In the genomic region with DNA sequence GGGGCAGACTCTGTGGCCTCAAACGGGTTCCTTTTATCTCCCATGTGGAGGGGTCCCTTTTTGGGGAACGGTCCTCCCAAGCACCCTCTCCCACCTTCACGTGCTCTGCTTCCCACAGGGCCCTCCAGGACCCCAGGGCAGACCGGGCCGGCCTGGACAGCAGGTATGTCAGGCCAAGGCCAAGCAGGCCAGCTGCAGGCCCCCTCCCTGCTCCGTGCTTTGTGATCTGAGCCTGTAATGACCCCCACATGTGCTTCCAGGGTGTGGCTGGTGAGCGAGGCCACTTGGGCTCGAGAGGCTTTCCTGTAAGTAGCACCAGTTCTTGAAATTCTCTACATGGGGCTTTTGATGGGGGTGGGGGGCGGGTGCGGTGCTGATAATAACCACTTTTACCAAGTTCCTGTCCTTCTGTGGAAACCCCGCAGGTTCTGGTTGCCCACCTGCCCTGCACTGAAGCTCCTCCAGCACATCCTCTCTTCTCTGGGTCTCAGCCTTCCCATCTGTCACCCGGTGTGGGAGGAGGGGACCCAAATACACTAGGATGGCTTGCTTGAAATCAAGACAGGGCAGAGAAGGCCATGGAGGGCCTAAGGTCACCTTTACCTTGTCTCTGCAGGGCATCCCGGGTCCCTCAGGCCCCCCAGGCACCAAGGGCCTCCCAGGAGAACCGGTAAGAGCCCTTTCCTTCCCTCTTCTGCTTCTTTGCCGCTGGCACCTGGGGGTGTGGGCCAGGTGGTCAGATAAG, we compare ENCODE assay signal across 21 cellular contexts. TPM values are rescaled to one million over a fixed set of nuclear protein-coding genes. Genes with fewer than 3 reads are reported as not detected.
"Had no signal": no experiment of that assay in that cellular context is flagged by ENCODE, and none has a peak within 500 bp of the region (broad histone marks: within the 10 kb centered on the region; RNA-seq: fewer than 3 reads in every experiment).

No MANE protein-coding gene starts in this region.

- H2AFZ ChIP-seq: hepatocyte had no signal

- H3K4me1 ChIP-seq: spleen, tibial artery had no signal

- ATAC-seq: mucosa of descending colon; naive thymus-derived CD8-positive, alpha-beta T cell; stimulated activated memory B cell treated with anti-CD40 and anti-IgM and Interleukin-4, amounts not matched to agents 10 μg/mL and 1 μg/mL and 100 μg/mL, for 72 hours had no signal

- H3K36me3 ChIP-seq: spleen had no signal

- H3K27ac ChIP-seq: dorsolateral prefrontal cortex, hepatocyte, psoas muscle, spleen, tibial artery had no signal

- H3K79me2 ChIP-seq: hepatocyte had no signal

- H3K4me2 ChIP-seq: hepatocyte had no signal

- H3K9me3 ChIP-seq: mucosa of descending colon, psoas muscle, spleen, tibial artery had no signal

- H3K4me3 ChIP-seq: dorsolateral prefrontal cortex, hepatocyte, mucosa of descending colon, psoas muscle, spleen, tibial artery had no signal

- DNase-seq: cortex of kidney; dorsolateral prefrontal cortex; effector CD8-positive, alpha-beta T cell; foreskin melanocyte; kidney; left cardiac atrium; mammary epithelial cell; mucosa of descending colon; naive thymus-derived CD8-positive, alpha-beta T cell; occipital lobe; psoas muscle; spleen; stimulated activated CD4-positive, alpha-beta T cell treated with anti-CD3 and anti-CD28 coated beads, Interleukin-15, amount 100 ng/mL, for 24 hours; stimulated activated CD4-positive, alpha-beta T cell treated with anti-CD3 and anti-CD28 coated beads, Interleukin-1b, Interleukin-23, amount 100 ng/mL, for 48 hours; stimulated activated CD4-positive, alpha-beta T cell treated with anti-CD3 and anti-CD28 coated beads, Interleukin-4, amount 100 ng/mL, for 24 hours; tibial artery had no signal

- H3K27me3 ChIP-seq: hepatocyte, tibial artery had no signal

RNA-seq across cellular contexts. Expression of a gene that starts 57.9 kb away (rescaled TPM):
- total RNA-seq: kidney; left ventricle myocardium superior; mammary epithelial cell; naive thymus-derived CD8-positive, alpha-beta T cell; neural crest cell; occipital lobe; temporal lobe had no signal
